Comparison of ENCODE assay signal across 10 cellular contexts in the genomic region with DNA sequence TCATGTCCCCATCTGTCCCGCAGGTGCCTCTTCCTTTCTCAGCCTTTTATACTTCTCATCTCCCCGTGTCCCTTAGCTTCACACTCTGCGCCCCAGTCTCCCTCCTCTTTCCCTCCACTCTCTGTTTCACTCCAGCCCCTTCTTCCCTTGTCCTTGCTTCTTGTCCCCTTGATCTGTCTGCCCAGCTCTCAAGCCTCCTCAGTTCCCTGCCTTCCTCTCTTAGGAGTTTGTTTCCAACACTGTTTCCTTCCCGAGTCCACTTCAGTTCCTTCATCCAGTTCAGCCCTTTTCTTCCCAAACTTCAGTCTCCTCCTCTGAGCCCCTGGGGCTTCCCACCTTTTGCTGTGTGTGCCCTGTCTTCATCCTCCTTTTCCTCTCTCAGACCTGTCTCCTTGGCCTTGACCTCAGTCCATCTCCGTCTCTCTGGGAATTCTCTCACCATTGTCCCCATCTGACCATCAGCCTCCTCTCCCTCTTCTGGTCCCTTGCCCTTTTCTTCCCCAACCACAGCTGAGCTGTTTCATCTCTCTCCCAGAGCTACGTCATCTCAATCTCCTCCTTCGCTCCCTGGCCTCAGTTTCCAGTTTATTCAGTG. TPM values are rescaled to one million over a fixed set of nuclear protein-coding genes. Genes with fewer than 3 reads are reported as not detected.
DNase-seq lines count a peak whose midpoint lies in the region; ATAC-seq and TF ChIP-seq lines count a peak whose summit lies in the region.
"Had no signal": no experiment of that assay in that cellular context is flagged by ENCODE, and none has a peak within 500 bp of the region (broad histone marks: within the 10 kb centered on the region; RNA-seq: fewer than 3 reads in every experiment).

No MANE protein-coding gene starts in this region.

- peak overlapping the region in 3 of 5 donors; percentile 8 to 64 (median 23) for H3K4me3 Mint-ChIP-seq in immature natural killer cell
- H3K4me3 Mint-ChIP-seq: activated T-cell treated with anti-CD3 and anti-CD28 coated beads, Interleukin-2, amount 50 U/mL, for 4 hours had no signal

- DNase-seq in GM10266 (ENCODE audit: extremely low spot score) (peak; percentile 10), SK-N-DZ (ENCODE audit: low spot score) (peak; percentile 17), immature natural killer cell (no peak), skeletal muscle cell (ENCODE audit: low read depth) (no peak), NCI-H2196 treated with DMSO at 0.1 percent for 48 hours (lab: John Stamatoyannopoulos, UW; ENCODE audit: unreplicated experiment) (no peak), putamen (ENCODE audit: low spot score) (no peak), NCI-H1694 (lab: John Stamatoyannopoulos, UW) (no peak)
- DNase-seq: activated T-cell treated with anti-CD3 and anti-CD28 coated beads, Interleukin-2, amount 50 U/mL, for 4 hours; MV-4-11 had no signal

- peaks cover 0 to 4% (median 0%) of the 10 kb centered on the region in 3 donors for H3K36me3 Mint-ChIP-seq in immature natural killer cell

- no peaks in the 10 kb centered on the region for H3K9me3 Mint-ChIP-seq in immature natural killer cell
- H3K9me3 Mint-ChIP-seq: activated T-cell treated with anti-CD3 and anti-CD28 coated beads, Interleukin-2, amount 50 U/mL, for 4 hours had no signal

- peaks cover 2 to 12% (median 7%) of the 10 kb centered on the region in 3 donors for H3K27me3 Mint-ChIP-seq in immature natural killer cell (ENCODE audit: low read depth in 3 of 3)

- no peak for TF ChIP-seq CTCF in GM10266 (IDR thresholded peaks at IDR 0.05; ENCODE audit: control insufficient read depth, insufficient read depth, low read depth, missing control alignments)

- peak overlapping the region in 2 of 6 donors; percentile 31 to 43 for H3K27ac Mint-ChIP-seq in immature natural killer cell

- H3K4me1 Mint-ChIP-seq in immature natural killer cell = peaks cover 15 to 24% of the 10 kb centered on the region in 2 donors

- no peak for ATAC-seq in GM21390 (IDR thresholded peaks at IDR 0.05; ENCODE audit: unreplicated experiment)
- ATAC-seq: activated T-cell treated with anti-CD3 and anti-CD28 coated beads, Interleukin-2, amount 50 U/mL, for 4 hours had no signal

- H3K4me3 ChIP-seq in skeletal muscle cell (ENCODE audit: low read depth, low read length) = peak overlapping the region; percentile 34

RNA-seq across cellular contexts. Expression of gene DDR1, which starts 2.8 kb away (rescaled TPM):
- polyA plus RNA-seq in SK-N-DZ (2014; cell fraction: cytosol; rRNA removed) = 14.3 and 120 TPM in 2 replicates
- polyA plus RNA-seq in SK-N-DZ (2014; cell fraction: nucleus; rRNA removed) = 20.8 and 26.1 TPM in 2 replicates
- polyA plus RNA-seq in immature natural killer cell = 1 to 10 TPM in 1 of 3 donors, under 1 TPM in 1, not detected in 1; 0.41 to 1.1 TPM

RNA-seq across cellular contexts. Expression of gene GTF2H4, which starts 26.5 kb away (rescaled TPM):
- polyA plus RNA-seq in SK-N-DZ (2014; cell fraction: cytosol; rRNA removed) = 21.0 and 21.8 TPM in 2 replicates
- 128 and 154 TPM in 2 replicates for polyA plus RNA-seq in SK-N-DZ (2014; cell fraction: nucleus; rRNA removed)
- polyA plus RNA-seq in immature natural killer cell = 10 to 100 TPM in 1 of 3 donors, 1 to 10 TPM in 1, not detected in 1; 6.3 to 10.2 TPM

RNA-seq across cellular contexts. Expression of gene VARS2, which starts 32.5 kb away (rescaled TPM):
- polyA plus RNA-seq in SK-N-DZ (2014; cell fraction: cytosol; rRNA removed) = 45.0 and 46.3 TPM in 2 replicates
- polyA plus RNA-seq in SK-N-DZ (2014; cell fraction: nucleus; rRNA removed) = 264 and 303 TPM in 2 replicates
- 10 to 100 TPM; 12.0 to 17.5 (median 12.6) TPM for polyA plus RNA-seq in immature natural killer cell

RNA-seq across cellular contexts. Expression of gene SFTA2, which starts 50.5 kb away (rescaled TPM):
- not detected in 2 replicates for polyA plus RNA-seq in SK-N-DZ (2014; cell fraction: cytosol; rRNA removed)
- not detected in 2 replicates for polyA plus RNA-seq in SK-N-DZ (2014; cell fraction: nucleus; rRNA removed)
- polyA plus RNA-seq in immature natural killer cell = not detected

RNA-seq across cellular contexts. Expression of gene MUCL3, which starts 59.3 kb away (rescaled TPM):
- polyA plus RNA-seq in SK-N-DZ (2014; cell fraction: cytosol; rRNA removed) = not detected in 2 replicates
- not detected in 2 replicates for polyA plus RNA-seq in SK-N-DZ (2014; cell fraction: nucleus; rRNA removed)
- not detected for polyA plus RNA-seq in immature natural killer cell

Comparison
In these comparisons a context has a peak if more than half of its experiments do, and no peak if none do; other contexts are left out.
1. DNase-seq: peak in GM10266 (single experiment) and SK-N-DZ (single experiment); none in immature natural killer cell (0 of 3), skeletal muscle cell (single experiment), NCI-H2196 treated with DMSO at 0.1 percent for 48 hours (single experiment), putamen (single experiment) and NCI-H1694 (single experiment).